Comparison of ENCODE assay signal across 8 cellular contexts in the genomic region with DNA sequence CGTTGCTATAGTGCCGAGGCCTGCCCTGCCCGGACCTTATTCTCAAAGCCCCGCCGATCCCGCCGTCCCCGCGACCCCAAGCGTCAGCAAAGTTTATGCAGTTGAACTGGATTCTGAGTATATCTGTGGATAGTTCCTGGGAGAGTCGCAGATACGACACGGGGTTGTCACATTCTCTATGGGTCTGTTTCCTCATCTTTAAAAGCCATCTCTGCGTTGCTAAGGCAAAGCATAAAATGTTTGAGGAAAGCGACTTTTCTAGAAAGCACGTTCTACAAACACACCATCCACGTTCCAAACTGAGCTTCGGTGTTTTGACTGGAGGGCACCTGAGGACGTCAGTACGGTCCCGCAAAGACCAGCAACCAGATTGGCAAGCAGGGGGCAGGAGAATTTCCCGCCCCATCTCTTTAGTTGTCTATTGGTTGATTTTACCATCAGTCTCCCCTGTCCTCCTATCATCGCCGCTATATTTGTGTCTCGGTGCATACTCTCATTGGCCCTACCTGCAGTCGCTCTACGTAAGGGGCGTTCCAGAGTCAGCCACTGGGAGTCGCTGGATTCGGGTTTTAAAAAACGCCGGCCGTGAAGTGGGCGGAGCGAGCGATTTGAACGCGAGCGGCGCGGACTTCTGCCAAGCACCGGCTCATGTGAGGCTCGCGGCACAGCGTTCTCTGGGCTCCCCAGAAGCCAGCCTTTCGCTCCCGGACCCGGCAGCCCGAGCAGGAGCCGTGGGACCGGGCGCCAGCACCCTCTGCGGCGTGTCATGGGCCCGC. TPM values are rescaled to one million over a fixed set of nuclear protein-coding genes. Genes with fewer than 3 reads are reported as not detected.
A peak's percentile ranks its signal among the peaks of the same experiment; 100 is the strongest.
DNase-seq lines count a peak whose midpoint lies in the region; ATAC-seq, FAIRE-seq and TF ChIP-seq lines count a peak whose summit lies in the region.

A gene (plus strand): TSS at position 626 of the 776 bp plus-strand sequence. CDS start 141 bp downstream, at position 767.

- peak within 1 kb of the TSS; percentile 91 for H2AFZ ChIP-seq in keratinocyte (ENCODE audit: control insufficient read depth, low read length)

- FAIRE-seq in keratinocyte (lab: Jason Lieb, UNC) = peak; percentile 79

- no peaks in the 10 kb centered on the region for H3K27me3 ChIP-seq in keratinocyte (ENCODE audit: control insufficient read depth, extremely low read depth, insufficient read depth, low read length)

- H3K4me1 ChIP-seq in keratinocyte (ENCODE audit: control insufficient read depth, extremely low read depth, insufficient read depth, low read length) = peaks cover 12% of the 10 kb centered on the region

- peak within 1 kb of the TSS; percentile 100 for H3K4me2 ChIP-seq in keratinocyte (ENCODE audit: control insufficient read depth, extremely low read depth, insufficient read depth, low read depth, low read length)

- peak; percentile 99 for ATAC-seq in GM19043 (IDR thresholded peaks at IDR 0.05; ENCODE audit: low read depth, unreplicated experiment)
- ATAC-seq in HG03378 (IDR thresholded peaks at IDR 0.05; ENCODE audit: unreplicated experiment) = peak; percentile 98

- dilution Hi-C loops in keratinocyte (cut with MboI; ENCODE audit: extremely low pct_ligation_motif_present, low sequenced_read_pairs) = no loop called here

- peak; percentile 99 for DNase-seq in AG20443 (ENCODE audit: low spot score)
- DNase-seq in NCI-H460 (ENCODE audit: extremely low read depth, low read depth) = peak; percentile 100
- DNase-seq in activated CD4-positive, CD25-positive, alpha-beta regulatory T cell treated with anti-CD3 and anti-CD28 coated beads, Interleukin-2, amount 50 U/mL, for 72 hours = peak; percentile 91
- peak; percentile 100 for DNase-seq in cerebellum (ENCODE audit: low spot score)
- DNase-seq in keratinocyte (ENCODE audit: low read depth, low spot score) = peak; percentile 94
- DNase-seq in stimulated activated CD4-positive, alpha-beta T cell treated with anti-CD3 and anti-CD28 coated beads, Interleukin-15, amount 100 ng/mL, for 1 hour (ENCODE audit: low read depth in 1 of 2, low spot score in 1 of 2) = peak; percentile 85 to 88

- H3K9ac ChIP-seq in keratinocyte (ENCODE audit: control insufficient read depth, extremely low read depth, insufficient read depth, low read length) = peak within 1 kb of the TSS; percentile 77

- TF ChIP-seq CTCF in keratinocyte (optimal IDR thresholded peaks at IDR 0.05 in 1 of 3, IDR thresholded peaks at IDR 0.05 in 1 of 3, conservative IDR thresholded peaks at IDR 0.05 in 1 of 3; ENCODE audit: extremely low read depth in 1 of 3, insufficient read depth in 2 of 3, low read length in 3 of 3) = peak in 1 of 3 experiments; percentile 11

- H3K79me2 ChIP-seq in keratinocyte (ENCODE audit: control insufficient read depth, insufficient read depth, low read length) = peaks cover 40% of the 10 kb centered on the region

- no peaks in the 10 kb centered on the region for H4K20me1 ChIP-seq in keratinocyte (ENCODE audit: control insufficient read depth, extremely low read depth, insufficient read depth, low read length)

- H3K9me3 ChIP-seq in keratinocyte (ENCODE audit: control insufficient read depth, low read depth, low read length) = no peaks in the 10 kb centered on the region

- H3K36me3 ChIP-seq in keratinocyte (ENCODE audit: control insufficient read depth in 2 of 2, extremely low read depth in 1 of 2, insufficient read depth in 2 of 2, low read length in 2 of 2) = peaks cover 2 to 10% of the 10 kb centered on the region in 2 experiments

- H3K4me3 ChIP-seq in keratinocyte (ENCODE audit: control insufficient read depth in 2 of 3, extremely low read depth in 1 of 3, insufficient read depth in 2 of 3, low read depth in 1 of 3, low read length in 3 of 3) = peak within 1 kb of the TSS; percentile 64 to 85 (median 76)

- no peaks in the 10 kb centered on the region for H3K9me1 ChIP-seq in keratinocyte (ENCODE audit: control insufficient read depth, extremely low read depth, insufficient read depth, low read length)

- H3K27ac ChIP-seq in keratinocyte (ENCODE audit: control insufficient read depth, insufficient read depth, low read length) = peak within 1 kb of the TSS; percentile 87

RNA-seq across cellular contexts. Expression of the gene that starts here (rescaled TPM):
- total RNA-seq in NCI-H460 (2014; rRNA removed; shearing (Covaris generic)) = 24.2 and 31.9 TPM in 2 replicates
- 20.4 and 34.8 TPM in 2 replicates for polyA plus RNA-seq in NCI-H460 (2014; cell fraction: nucleus; rRNA removed)
- total RNA-seq in cerebellum = 4.6 TPM
- polyA plus RNA-seq in keratinocyte = 2.3 to 13.7 TPM (median 12.4 TPM) in 3 replicates
- 0.41 TPM for polyA plus RNA-seq in keratinocyte (2011; ENCODE audit: low read depth)
- 1.9 and 3.3 TPM in 2 replicates for polyA plus RNA-seq in keratinocyte (2011; cell fraction: cytosol; rRNA removed)
- 1.0 and 1.2 TPM in 2 replicates for polyA plus RNA-seq in keratinocyte (2011; cell fraction: nucleus; rRNA removed)
- polyA plus RNA-seq in keratinocyte (2012; ENCODE audit: low replicate concordance) = 0.21 and 8.1 TPM in 2 replicates
- polyA minus RNA-seq in keratinocyte = 0.79 to 6.7 TPM (median 5.5 TPM) in 3 replicates
- 3.6 TPM for polyA minus RNA-seq in keratinocyte (2011; cell fraction: cytosol; rRNA and poly(A)+ RNA removed)
- polyA minus RNA-seq in keratinocyte (2011; cell fraction: nucleus; rRNA and poly(A)+ RNA removed) = 0.70 and 0.84 TPM in 2 replicates

Comparison
In these comparisons a context has a peak if more than half of its experiments do, and no peak if none do; other contexts are left out.
1. Peak in every context shown above with its lines: DNase-seq, ATAC-seq, H3K4me3 ChIP-seq and H3K27ac ChIP-seq.